ENCODE assay signal across 2 cellular contexts in the genomic region with DNA sequence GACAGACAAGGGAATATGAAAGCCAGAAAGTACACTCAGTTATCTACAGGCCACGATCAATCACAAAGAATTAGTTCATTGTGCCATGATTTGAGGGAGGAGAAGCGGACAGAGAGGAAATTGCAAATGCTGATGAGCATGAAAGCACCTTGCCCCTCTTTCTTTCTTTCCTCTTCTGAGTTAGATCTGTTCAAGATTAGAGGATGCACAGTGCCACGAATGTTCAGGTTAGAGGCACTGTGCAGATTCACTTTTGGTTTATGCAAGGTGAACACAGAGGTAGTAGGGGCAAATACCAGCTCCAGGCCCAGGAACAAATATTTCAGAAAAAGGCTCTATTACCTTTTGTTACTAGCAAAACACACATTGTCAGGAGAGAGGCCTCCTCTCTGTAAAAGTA.
TF ChIP-seq lines count a peak whose summit lies in the region.

No MANE protein-coding gene starts in this region.

TF ChIP-seq in SK-N-SH, 30 proteins besides CTCF, POLR2A, EP300 and RAD21:
- TF ChIP-seq GATA2 (CRISPR knock-in tag; IDR thresholded peaks at IDR 0.05), result 0 out of 2 replicates have a peak, but pooled peaks have one; percentile 35
- TF ChIP-seq, protein P1, sequence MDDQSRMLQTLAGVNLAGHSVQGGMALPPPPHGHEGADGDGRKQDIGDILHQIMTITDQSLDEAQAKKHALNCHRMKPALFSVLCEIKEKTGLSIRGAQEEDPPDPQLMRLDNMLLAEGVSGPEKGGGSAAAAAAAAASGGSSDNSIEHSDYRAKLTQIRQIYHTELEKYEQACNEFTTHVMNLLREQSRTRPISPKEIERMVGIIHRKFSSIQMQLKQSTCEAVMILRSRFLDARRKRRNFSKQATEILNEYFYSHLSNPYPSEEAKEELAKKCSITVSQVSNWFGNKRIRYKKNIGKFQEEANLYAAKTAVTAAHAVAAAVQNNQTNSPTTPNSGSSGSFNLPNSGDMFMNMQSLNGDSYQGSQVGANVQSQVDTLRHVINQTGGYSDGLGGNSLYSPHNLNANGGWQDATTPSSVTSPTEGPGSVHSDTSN (IDR thresholded peaks at IDR 0.05), result no peak

TF ChIP-seq in SK-N-SH treated with all-trans-retinoic acid at 6 μM for 48 hours, 23 proteins besides CTCF, POLR2A, EP300 and RAD21:
- TF ChIP-seq ISL1 (CRISPR knock-in tag; IDR thresholded peaks at IDR 0.05), result no peak
- TF ChIP-seq GLIS3 (CRISPR knock-in tag; IDR thresholded peaks at IDR 0.05), result no peak
- TF ChIP-seq ZFP30 (CRISPR knock-in tag; IDR thresholded peaks at IDR 0.05), result no peak
- TF ChIP-seq, protein P2, sequence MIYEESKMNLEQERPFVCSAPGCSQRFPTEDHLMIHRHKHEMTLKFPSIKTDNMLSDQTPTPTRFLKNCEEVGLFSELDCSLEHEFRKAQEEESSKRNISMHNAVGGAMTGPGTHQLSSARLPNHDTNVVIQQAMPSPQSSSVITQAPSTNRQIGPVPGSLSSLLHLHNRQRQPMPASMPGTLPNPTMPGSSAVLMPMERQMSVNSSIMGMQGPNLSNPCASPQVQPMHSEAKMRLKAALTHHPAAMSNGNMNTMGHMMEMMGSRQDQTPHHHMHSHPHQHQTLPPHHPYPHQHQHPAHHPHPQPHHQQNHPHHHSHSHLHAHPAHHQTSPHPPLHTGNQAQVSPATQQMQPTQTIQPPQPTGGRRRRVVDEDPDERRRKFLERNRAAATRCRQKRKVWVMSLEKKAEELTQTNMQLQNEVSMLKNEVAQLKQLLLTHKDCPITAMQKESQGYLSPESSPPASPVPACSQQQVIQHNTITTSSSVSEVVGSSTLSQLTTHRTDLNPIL (CRISPR knock-in tag; IDR thresholded peaks at IDR 0.05; ENCODE audit: low read depth), result no peak
- TF ChIP-seq, protein P3, sequence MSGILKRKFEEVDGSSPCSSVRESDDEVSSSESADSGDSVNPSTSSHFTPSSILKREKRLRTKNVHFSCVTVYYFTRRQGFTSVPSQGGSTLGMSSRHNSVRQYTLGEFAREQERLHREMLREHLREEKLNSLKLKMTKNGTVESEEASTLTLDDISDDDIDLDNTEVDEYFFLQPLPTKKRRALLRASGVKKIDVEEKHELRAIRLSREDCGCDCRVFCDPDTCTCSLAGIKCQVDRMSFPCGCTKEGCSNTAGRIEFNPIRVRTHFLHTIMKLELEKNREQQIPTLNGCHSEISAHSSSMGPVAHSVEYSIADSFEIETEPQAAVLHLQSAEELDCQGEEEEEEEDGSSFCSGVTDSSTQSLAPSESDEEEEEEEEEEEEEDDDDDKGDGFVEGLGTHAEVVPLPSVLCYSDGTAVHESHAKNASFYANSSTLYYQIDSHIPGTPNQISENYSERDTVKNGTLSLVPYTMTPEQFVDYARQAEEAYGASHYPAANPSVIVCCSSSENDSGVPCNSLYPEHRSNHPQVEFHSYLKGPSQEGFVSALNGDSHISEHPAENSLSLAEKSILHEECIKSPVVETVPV (CRISPR knock-in tag; IDR thresholded peaks at IDR 0.05), result no peak
- TF ChIP-seq, protein P4, sequence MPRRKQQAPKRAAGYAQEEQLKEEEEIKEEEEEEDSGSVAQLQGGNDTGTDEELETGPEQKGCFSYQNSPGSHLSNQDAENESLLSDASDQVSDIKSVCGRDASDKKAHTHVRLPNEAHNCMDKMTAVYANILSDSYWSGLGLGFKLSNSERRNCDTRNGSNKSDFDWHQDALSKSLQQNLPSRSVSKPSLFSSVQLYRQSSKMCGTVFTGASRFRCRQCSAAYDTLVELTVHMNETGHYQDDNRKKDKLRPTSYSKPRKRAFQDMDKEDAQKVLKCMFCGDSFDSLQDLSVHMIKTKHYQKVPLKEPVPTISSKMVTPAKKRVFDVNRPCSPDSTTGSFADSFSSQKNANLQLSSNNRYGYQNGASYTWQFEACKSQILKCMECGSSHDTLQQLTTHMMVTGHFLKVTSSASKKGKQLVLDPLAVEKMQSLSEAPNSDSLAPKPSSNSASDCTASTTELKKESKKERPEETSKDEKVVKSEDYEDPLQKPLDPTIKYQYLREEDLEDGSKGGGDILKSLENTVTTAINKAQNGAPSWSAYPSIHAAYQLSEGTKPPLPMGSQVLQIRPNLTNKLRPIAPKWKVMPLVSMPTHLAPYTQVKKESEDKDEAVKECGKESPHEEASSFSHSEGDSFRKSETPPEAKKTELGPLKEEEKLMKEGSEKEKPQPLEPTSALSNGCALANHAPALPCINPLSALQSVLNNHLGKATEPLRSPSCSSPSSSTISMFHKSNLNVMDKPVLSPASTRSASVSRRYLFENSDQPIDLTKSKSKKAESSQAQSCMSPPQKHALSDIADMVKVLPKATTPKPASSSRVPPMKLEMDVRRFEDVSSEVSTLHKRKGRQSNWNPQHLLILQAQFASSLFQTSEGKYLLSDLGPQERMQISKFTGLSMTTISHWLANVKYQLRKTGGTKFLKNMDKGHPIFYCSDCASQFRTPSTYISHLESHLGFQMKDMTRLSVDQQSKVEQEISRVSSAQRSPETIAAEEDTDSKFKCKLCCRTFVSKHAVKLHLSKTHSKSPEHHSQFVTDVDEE (CRISPR knock-in tag; IDR thresholded peaks at IDR 0.05), result no peak
- TF ChIP-seq PPARA (CRISPR knock-in tag; IDR thresholded peaks at IDR 0.05; ENCODE audit: borderline replicate concordance), result no peak
- TF ChIP-seq OSR1 (CRISPR knock-in tag; IDR thresholded peaks at IDR 0.05), result no peak
- TF ChIP-seq ZNF70 (CRISPR knock-in tag; IDR thresholded peaks at IDR 0.05), result no peak
- TF ChIP-seq ARNTL (CRISPR knock-in tag; IDR thresholded peaks at IDR 0.05; ENCODE audit: borderline replicate concordance, low read depth), result no peak
- no peak for TF ChIP-seq ZC3H10 (CRISPR knock-in tag; IDR thresholded peaks at IDR 0.05)
- no peak for TF ChIP-seq ZNF8 (CRISPR knock-in tag; IDR thresholded peaks at IDR 0.05)
- no peak for TF ChIP-seq TCF4 (CRISPR knock-in tag; IDR thresholded peaks at IDR 0.05; ENCODE audit: borderline replicate concordance)
- TF ChIP-seq, protein P5, sequence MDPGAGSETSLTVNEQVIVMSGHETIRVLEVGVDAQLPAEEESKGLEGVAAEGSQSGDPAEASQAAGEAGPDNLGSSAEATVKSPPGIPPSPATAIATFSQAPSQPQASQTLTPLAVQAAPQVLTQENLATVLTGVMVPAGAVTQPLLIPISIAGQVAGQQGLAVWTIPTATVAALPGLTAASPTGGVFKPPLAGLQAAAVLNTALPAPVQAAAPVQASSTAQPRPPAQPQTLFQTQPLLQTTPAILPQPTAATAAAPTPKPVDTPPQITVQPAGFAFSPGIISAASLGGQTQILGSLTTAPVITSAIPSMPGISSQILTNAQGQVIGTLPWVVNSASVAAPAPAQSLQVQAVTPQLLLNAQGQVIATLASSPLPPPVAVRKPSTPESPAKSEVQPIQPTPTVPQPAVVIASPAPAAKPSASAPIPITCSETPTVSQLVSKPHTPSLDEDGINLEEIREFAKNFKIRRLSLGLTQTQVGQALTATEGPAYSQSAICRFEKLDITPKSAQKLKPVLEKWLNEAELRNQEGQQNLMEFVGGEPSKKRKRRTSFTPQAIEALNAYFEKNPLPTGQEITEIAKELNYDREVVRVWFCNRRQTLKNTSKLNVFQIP (CRISPR knock-in tag; IDR thresholded peaks at IDR 0.05; ENCODE audit: borderline replicate concordance, low read depth), result no peak
- no peak for TF ChIP-seq ESRRG (CRISPR knock-in tag; IDR thresholded peaks at IDR 0.05)
- no peak for TF ChIP-seq ZFP3 (CRISPR knock-in tag; IDR thresholded peaks at IDR 0.05)
- TF ChIP-seq, protein P6, sequence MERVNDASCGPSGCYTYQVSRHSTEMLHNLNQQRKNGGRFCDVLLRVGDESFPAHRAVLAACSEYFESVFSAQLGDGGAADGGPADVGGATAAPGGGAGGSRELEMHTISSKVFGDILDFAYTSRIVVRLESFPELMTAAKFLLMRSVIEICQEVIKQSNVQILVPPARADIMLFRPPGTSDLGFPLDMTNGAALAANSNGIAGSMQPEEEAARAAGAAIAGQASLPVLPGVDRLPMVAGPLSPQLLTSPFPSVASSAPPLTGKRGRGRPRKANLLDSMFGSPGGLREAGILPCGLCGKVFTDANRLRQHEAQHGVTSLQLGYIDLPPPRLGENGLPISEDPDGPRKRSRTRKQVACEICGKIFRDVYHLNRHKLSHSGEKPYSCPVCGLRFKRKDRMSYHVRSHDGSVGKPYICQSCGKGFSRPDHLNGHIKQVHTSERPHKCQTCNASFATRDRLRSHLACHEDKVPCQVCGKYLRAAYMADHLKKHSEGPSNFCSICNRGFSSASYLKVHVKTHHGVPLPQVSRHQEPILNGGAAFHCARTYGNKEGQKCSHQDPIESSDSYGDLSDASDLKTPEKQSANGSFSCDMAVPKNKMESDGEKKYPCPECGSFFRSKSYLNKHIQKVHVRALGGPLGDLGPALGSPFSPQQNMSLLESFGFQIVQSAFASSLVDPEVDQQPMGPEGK (CRISPR knock-in tag; IDR thresholded peaks at IDR 0.05; ENCODE audit: borderline replicate concordance), result no peak
- TF ChIP-seq BACH2 (CRISPR knock-in tag; IDR thresholded peaks at IDR 0.05; ENCODE audit: borderline replicate concordance), result no peak
- no peak for TF ChIP-seq TOX (CRISPR knock-in tag; IDR thresholded peaks at IDR 0.05; ENCODE audit: borderline replicate concordance)
